In the genomic region with DNA sequence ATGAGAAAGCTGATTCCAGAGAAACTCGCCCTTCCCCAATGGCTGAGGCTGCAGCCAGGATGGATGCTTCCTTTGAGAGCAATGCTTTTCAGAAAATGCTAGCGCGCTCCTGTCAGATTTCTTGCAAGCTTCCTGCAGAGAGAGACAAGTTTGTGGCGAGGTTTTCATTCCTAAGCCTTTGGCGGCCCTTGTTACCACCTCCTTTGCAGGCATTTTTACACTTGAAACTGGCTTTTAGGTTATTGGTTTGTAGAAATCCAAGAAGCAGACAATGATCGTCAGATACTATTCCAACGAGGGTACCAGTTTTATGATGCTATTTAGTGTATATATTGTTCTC, we compare ENCODE assay signal across 9 cellular contexts. TPM values are rescaled to one million over a fixed set of nuclear protein-coding genes. Genes with fewer than 3 reads are reported as not detected.
DNase-seq lines count a peak whose midpoint lies in the region; ATAC-seq lines count a peak whose summit lies in the region.
"Had no signal": no experiment of that assay in that cellular context is flagged by ENCODE, and none has a peak within 500 bp of the region (broad histone marks: within the 10 kb centered on the region; RNA-seq: fewer than 3 reads in every experiment).

No MANE protein-coding gene starts in this region.

- H3K4me3 Mint-ChIP-seq in activated T-cell treated with anti-CD3 and anti-CD28 coated beads, Interleukin-2, amount 50 U/mL, for 24 hours, result peak overlapping the region; percentile 58
- peak overlapping the region; percentile 59 for H3K4me3 Mint-ChIP-seq in activated T-helper 2 cell treated with anti-CD3 and anti-CD28 coated beads, Interferon-gamma antibody, Interleukin-2, Interleukin-4, amounts not matched to agents 10 μg/mL and 5 μg/mL and 100 μg/mL, durations not matched to agents 14 hours and 24 hours and 36 hours (ENCODE audit: low read depth)

- H3K9me3 ChIP-seq in iPS-18a (ENCODE audit: control insufficient read depth, low read depth, low read length), result no peaks in the 10 kb centered on the region
- H3K9me3 ChIP-seq in subcutaneous abdominal adipose tissue (ENCODE audit: control insufficient read depth in 5 of 5, low read length in 5 of 5), result no peaks in the 10 kb centered on the region

- no peaks in the 10 kb centered on the region for H3K9me3 Mint-ChIP-seq in activated T-cell treated with anti-CD3 and anti-CD28 coated beads, Interleukin-2, amount 50 U/mL, for 24 hours
- H3K9me3 Mint-ChIP-seq in activated T-helper 2 cell treated with anti-CD3 and anti-CD28 coated beads, Interferon-gamma antibody, Interleukin-2, Interleukin-4, amounts not matched to agents 10 μg/mL and 5 μg/mL and 100 μg/mL, durations not matched to agents 14 hours and 24 hours and 36 hours, result no peaks in the 10 kb centered on the region

- H3K4me1 Mint-ChIP-seq in activated T-cell treated with anti-CD3 and anti-CD28 coated beads, Interleukin-2, amount 50 U/mL, for 24 hours (ENCODE audit: low read depth), result peaks cover 19% of the 10 kb centered on the region
- peaks cover 8% of the 10 kb centered on the region for H3K4me1 Mint-ChIP-seq in activated T-helper 2 cell treated with anti-CD3 and anti-CD28 coated beads, Interferon-gamma antibody, Interleukin-2, Interleukin-4, amounts not matched to agents 10 μg/mL and 5 μg/mL and 100 μg/mL, durations not matched to agents 14 hours and 24 hours and 36 hours (ENCODE audit: low read depth)

- no peak for ATAC-seq in HG02610 (IDR thresholded peaks at IDR 0.05; ENCODE audit: unreplicated experiment)

- H3K27me3 ChIP-seq in iPS-18a (ENCODE audit: control insufficient read depth, insufficient read depth, low read length), result peaks cover 83% of the 10 kb centered on the region
- H3K27me3 ChIP-seq in subcutaneous abdominal adipose tissue (ENCODE audit: control insufficient read depth in 5 of 5, insufficient read depth in 4 of 5, low read length in 5 of 5), result peaks cover 6 to 44% (median 21%) of the 10 kb centered on the region in 5 donors

- peaks cover 81% of the 10 kb centered on the region for H3K27me3 Mint-ChIP-seq in activated T-cell treated with anti-CD3 and anti-CD28 coated beads, Interleukin-2, amount 50 U/mL, for 24 hours
- H3K27me3 Mint-ChIP-seq in activated T-helper 2 cell treated with anti-CD3 and anti-CD28 coated beads, Interferon-gamma antibody, Interleukin-2, Interleukin-4, amounts not matched to agents 10 μg/mL and 5 μg/mL and 100 μg/mL, durations not matched to agents 14 hours and 24 hours and 36 hours (ENCODE audit: low read depth), result peaks cover 82% of the 10 kb centered on the region

- no peak for DNase-seq in activated T-cell treated with anti-CD3 and anti-CD28 coated beads, Interleukin-2, amount 50 U/mL, for 24 hours
- no peak for DNase-seq in activated T-cell treated with anti-CD3 and anti-CD28 coated beads for 4 hours
- DNase-seq in activated T-helper 2 cell treated with anti-CD3 and anti-CD28 coated beads, Interferon-gamma antibody, Interleukin-2, Interleukin-4, amounts not matched to agents 10 μg/mL and 5 μg/mL and 100 μg/mL, durations not matched to agents 14 hours and 24 hours and 36 hours (ENCODE audit: low spot score), result no peak
- no peak for DNase-seq in iPS-NIHi11 (ENCODE audit: low spot score)
- no peak for DNase-seq in ACHN
- DNase-seq: MM.1S had no signal

- H3K27ac ChIP-seq in iPS-18a (ENCODE audit: low read length) (no peak overlapping the region), subcutaneous abdominal adipose tissue (ENCODE audit: low read depth, low read length) (no peak overlapping the region)

- peak overlapping the region; percentile 56 for H3K4me3 ChIP-seq in iPS-18a (ENCODE audit: low read length)
- peak overlapping the region; percentile 26 to 66 (median 60) for H3K4me3 ChIP-seq in subcutaneous abdominal adipose tissue (ENCODE audit: low read depth in 1 of 5, low read length in 5 of 5)

- in situ Hi-C loops in ACHN (cut with HindIII; ENCODE audit: low pct_ligation_motif_present, low pct_unique_long_range_greater_than_20kb, low sequenced_read_pairs), result no loop called here

- no peak overlapping the region for H3K27ac Mint-ChIP-seq in activated T-cell treated with anti-CD3 and anti-CD28 coated beads, Interleukin-2, amount 50 U/mL, for 24 hours
- no peak overlapping the region for H3K27ac Mint-ChIP-seq in activated T-helper 2 cell treated with anti-CD3 and anti-CD28 coated beads, Interferon-gamma antibody, Interleukin-2, Interleukin-4, amounts not matched to agents 10 μg/mL and 5 μg/mL and 100 μg/mL, durations not matched to agents 14 hours and 24 hours and 36 hours

- H3K36me3 ChIP-seq in iPS-18a (ENCODE audit: control insufficient read depth, low read depth, low read length) (no peaks in the 10 kb centered on the region), subcutaneous abdominal adipose tissue (ENCODE audit: control insufficient read depth in 5 of 5, insufficient read depth in 5 of 5, low read length in 5 of 5) (no peaks in the 10 kb centered on the region)

- no peak overlapping the region for H3K9ac ChIP-seq in iPS-18a (ENCODE audit: low read length)
- H3K9ac ChIP-seq in subcutaneous abdominal adipose tissue (ENCODE audit: low read length in 5 of 5), result no peak overlapping the region

- H3K4me1 ChIP-seq in iPS-18a (ENCODE audit: control insufficient read depth, low read depth, low read length), result peaks cover 7% of the 10 kb centered on the region
- H3K4me1 ChIP-seq in subcutaneous abdominal adipose tissue (ENCODE audit: control insufficient read depth in 5 of 5, insufficient read depth in 5 of 5, low read length in 5 of 5), result peaks cover 0 to 24% (median 18%) of the 10 kb centered on the region in 5 donors

- no peaks in the 10 kb centered on the region for H3K36me3 Mint-ChIP-seq in activated T-cell treated with anti-CD3 and anti-CD28 coated beads, Interleukin-2, amount 50 U/mL, for 24 hours (ENCODE audit: low read depth)
- H3K36me3 Mint-ChIP-seq in activated T-helper 2 cell treated with anti-CD3 and anti-CD28 coated beads, Interferon-gamma antibody, Interleukin-2, Interleukin-4, amounts not matched to agents 10 μg/mL and 5 μg/mL and 100 μg/mL, durations not matched to agents 14 hours and 24 hours and 36 hours (ENCODE audit: low read depth), result no peaks in the 10 kb centered on the region

- intact Hi-C loops in activated T-helper 2 cell treated with anti-CD3 and anti-CD28 coated beads, Interferon-gamma antibody, Interleukin-2, Interleukin-4, amounts not matched to agents 10 μg/mL and 5 μg/mL and 100 μg/mL, durations not matched to agents 14 hours and 24 hours and 36 hours (cut with micrococcal nuclease), result no loop called here

RNA-seq across cellular contexts. Expression of gene FNDC1, which starts 1.1 kb away (rescaled TPM):
- total RNA-seq in activated T-helper 2 cell treated with anti-CD3 and anti-CD28 coated beads, Interferon-gamma antibody, Interleukin-2, Interleukin-4, amounts not matched to agents 10 μg/mL and 5 μg/mL and 100 μg/mL, durations not matched to agents 14 hours and 24 hours and 36 hours, result 0.05 TPM in 1 of 2 replicates, not detected in the other
